Comparison of ENCODE assay signal across 12 cellular contexts in the genomic region with DNA sequence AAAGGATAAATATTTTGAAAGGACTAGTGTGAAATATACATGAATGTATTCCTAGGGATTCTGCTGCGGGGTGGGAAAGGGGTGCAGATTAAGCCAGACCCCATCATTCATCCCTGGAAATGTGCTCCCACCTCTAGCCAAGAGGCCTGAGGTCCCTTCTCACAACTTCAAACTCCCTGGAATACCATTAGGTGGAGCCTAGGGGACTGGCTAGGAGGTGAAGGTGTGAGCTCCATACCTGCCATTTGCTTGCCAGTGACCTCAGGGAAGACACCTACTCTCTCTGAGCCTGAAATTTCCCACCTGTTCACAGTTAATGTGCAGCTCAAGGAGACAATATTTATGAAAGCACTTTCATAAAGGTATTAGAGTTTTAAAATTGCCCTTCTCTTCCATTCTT. TPM values are rescaled to one million over a fixed set of nuclear protein-coding genes. Genes with fewer than 3 reads are reported as not detected.
"Had no signal": no experiment of that assay in that cellular context is flagged by ENCODE, and none has a peak within 500 bp of the region (broad histone marks: within the 10 kb centered on the region; RNA-seq: fewer than 3 reads in every experiment).

No MANE protein-coding gene starts in this region.

- H3K9me3 ChIP-seq: thoracic aorta had no signal

- H3K9me3 Mint-ChIP-seq: activated CD4-positive, alpha-beta T cell treated with anti-CD3 and anti-CD28 coated beads, Interleukin-2, amount 10 ng/mL, durations not matched to agents 7 days and 5 days; activated naive CD8-positive, alpha-beta T cell treated with anti-CD3 and anti-CD28 coated beads for 36 hours; activated T-helper 1 cell treated with anti-CD3 and anti-CD28 coated beads, Interleukin-12 subunit alpha, Interleukin-12 subunit beta, Interleukin-2, Interleukin-4 antibody, amounts not matched to agents 30 ng/mL and 10 ng/mL and 1 ng/mL, durations not matched to agents 14 hours and 24 hours and 36 hours; brain had no signal

- H3K4me1 Mint-ChIP-seq: activated CD4-positive, alpha-beta T cell treated with anti-CD3 and anti-CD28 coated beads, Interleukin-2, amount 10 ng/mL, durations not matched to agents 7 days and 5 days; activated naive CD8-positive, alpha-beta T cell treated with anti-CD3 and anti-CD28 coated beads for 36 hours had no signal

- H3K4me3 Mint-ChIP-seq: activated CD4-positive, alpha-beta T cell treated with anti-CD3 and anti-CD28 coated beads, Interleukin-2, amount 10 ng/mL, durations not matched to agents 7 days and 5 days; activated naive CD8-positive, alpha-beta T cell treated with anti-CD3 and anti-CD28 coated beads for 36 hours; activated T-helper 1 cell treated with anti-CD3 and anti-CD28 coated beads, Interleukin-12 subunit alpha, Interleukin-12 subunit beta, Interleukin-2, Interleukin-4 antibody, amounts not matched to agents 30 ng/mL and 10 ng/mL and 1 ng/mL, durations not matched to agents 14 hours and 24 hours and 36 hours had no signal

- DNase-seq: activated CD4-positive, alpha-beta T cell treated with anti-CD3 and anti-CD28 coated beads, Interleukin-2, amount 10 ng/mL, durations not matched to agents 7 days and 5 days; activated naive CD8-positive, alpha-beta T cell treated with anti-CD3 and anti-CD28 coated beads for 36 hours; amygdala; central memory CD4-positive, alpha-beta T cell; foreskin melanocyte; stimulated activated CD4-positive, alpha-beta T cell treated with anti-CD3 and anti-CD28 coated beads, Interleukin-12 subunit alpha, Interleukin-12 subunit beta, amount 100 ng/mL, for 4 hours; stimulated activated CD4-positive, alpha-beta T cell treated with anti-CD3 and anti-CD28 coated beads, Interleukin-2, amount 100 ng/mL, for 24 hours had no signal

- H3K36me3 Mint-ChIP-seq: activated naive CD8-positive, alpha-beta T cell treated with anti-CD3 and anti-CD28 coated beads for 36 hours had no signal

- H3K36me3 ChIP-seq: thoracic aorta had no signal

- H3K4me3 ChIP-seq: thoracic aorta had no signal

- FAIRE-seq: urothelium cell line had no signal

- H3K27ac Mint-ChIP-seq: activated CD4-positive, alpha-beta T cell treated with anti-CD3 and anti-CD28 coated beads, Interleukin-2, amount 10 ng/mL, durations not matched to agents 7 days and 5 days; activated naive CD8-positive, alpha-beta T cell treated with anti-CD3 and anti-CD28 coated beads for 36 hours; activated T-helper 1 cell treated with anti-CD3 and anti-CD28 coated beads, Interleukin-12 subunit alpha, Interleukin-12 subunit beta, Interleukin-2, Interleukin-4 antibody, amounts not matched to agents 30 ng/mL and 10 ng/mL and 1 ng/mL, durations not matched to agents 14 hours and 24 hours and 36 hours had no signal

RNA-seq across cellular contexts. Expression of a gene that starts 4.7 kb away (rescaled TPM):
- total RNA-seq: activated CD4-positive, alpha-beta T cell treated with anti-CD3 and anti-CD28 coated beads, Interleukin-2, amount 10 ng/mL, durations not matched to agents 7 days and 5 days; activated CD8-positive, alpha-beta memory T cell treated with anti-CD3 and anti-CD28 coated beads for 36 hours; activated naive CD8-positive, alpha-beta T cell treated with anti-CD3 and anti-CD28 coated beads for 36 hours; activated T-helper 1 cell treated with anti-CD3 and anti-CD28 coated beads, Interleukin-12 subunit alpha, Interleukin-12 subunit beta, Interleukin-2, Interleukin-4 antibody, amounts not matched to agents 30 ng/mL and 10 ng/mL and 1 ng/mL, durations not matched to agents 14 hours and 24 hours and 36 hours had no signal
